In genomic region chr5:13629218-13629617, GRCh38 we compare ENCODE assay signal across 18 cellular contexts.
"Had no signal": no experiment of that assay in that cellular context is flagged by ENCODE, and none has a peak within 500 bp of the region (broad histone marks: within the 10 kb centered on the region; RNA-seq: fewer than 3 reads in every experiment).

No MANE protein-coding gene starts in this region.

- H3K36me3 ChIP-seq: colonic mucosa, prostate gland, right lobe of liver, stomach, thoracic aorta, transverse colon had no signal

- H3K4me3 ChIP-seq: colonic mucosa, hepatocyte, prostate gland, right lobe of liver, skin epidermis, stomach, thoracic aorta, transverse colon had no signal

- ATAC-seq: foreskin keratinocyte, right lobe of liver had no signal

- DNase-seq: colonic mucosa; dermis blood vessel endothelial cell; erythroblast; foreskin keratinocyte; kidney; mesendoderm; naive B cell; retina; right lobe of liver; stimulated activated naive CD4-positive, alpha-beta T cell; stomach; substantia nigra; transverse colon had no signal

- FAIRE-seq: kidney, urothelium cell line had no signal

- H3K27me3 ChIP-seq: colonic mucosa, foreskin keratinocyte, hepatocyte, right lobe of liver, stomach, transverse colon had no signal
